14 cellular contexts compared by ENCODE assay signal in genomic region chr7:6284055-6284400, GRCh38. TPM values are rescaled to one million over a fixed set of nuclear protein-coding genes. Genes with fewer than 3 reads are reported as not detected.
DNase-seq lines count a peak whose midpoint lies in the region; ATAC-seq and TF ChIP-seq lines count a peak whose summit lies in the region.
"Had no signal": no experiment of that assay in that cellular context is flagged by ENCODE, and none has a peak within 500 bp of the region (broad histone marks: within the 10 kb centered on the region; RNA-seq: fewer than 3 reads in every experiment).

No MANE protein-coding gene starts in this region.

- in situ Hi-C loops in IMR-90 (cut with MboI; ENCODE audit: low sequenced_read_pairs): no loop called here

- peak overlapping the region; percentile 96 for H3K14ac ChIP-seq in IMR-90 (replicated peaks; ENCODE audit: low read depth, low read length)

- TF ChIP-seq EP300 in ovary (IDR thresholded peaks at IDR 0.05): no peak

- 0 out of 2 replicates have a peak, but pooled peaks cover 3% of the 10 kb centered on the region for H3K9me1 ChIP-seq in IMR-90 (ENCODE audit: insufficient read depth, low read length)

- DNase-seq in IMR-90 (no peak), amniotic epithelial cell (ENCODE audit: low read depth) (peak; percentile 51), glomerular visceral epithelial cell (ENCODE audit: extremely low spot score) (peak; percentile 62), ovary (no peak), foreskin melanocyte (no peak)
- DNase-seq: cerebellar nuclear complex; NCI-H1417; NCI-H345; stimulated activated naive CD8-positive, alpha-beta T cell treated with anti-CD3 and anti-CD28 coated beads, Interleukin-15, amount 100 ng/mL, for 72 hours had no signal

- H2AK5ac ChIP-seq in IMR-90 (ENCODE audit: low read depth, low read length): peak overlapping the region; percentile 100

- ATAC-seq in IMR-90 (ENCODE audit: low read depth) (no peak), GM18861 (IDR thresholded peaks at IDR 0.05; ENCODE audit: unreplicated experiment) (no peak), GM19023 (IDR thresholded peaks at IDR 0.05; ENCODE audit: unreplicated experiment) (no peak)
- ATAC-seq: stimulated activated naive CD8-positive, alpha-beta T cell treated with anti-CD3 and anti-CD28 coated beads, Interleukin-15, amount 100 ng/mL, for 72 hours had no signal

- H2AFZ ChIP-seq in ACC112 (ENCODE audit: low read length, unreplicated experiment) (no peak overlapping the region), IMR-90 (replicated peaks; ENCODE audit: low read length, poor library complexity) (peak overlapping the region; percentile 66)

- no peaks in the 10 kb centered on the region for H4K20me1 ChIP-seq in IMR-90 (ENCODE audit: insufficient read depth, low read length)

- CTCF ChIA-PET in IMR-90 (lab: Yijun Ruan, JAX): no interaction called here

- no peak for TF ChIP-seq CTCF in IMR-90 (conservative IDR thresholded peaks at IDR 0.05; ENCODE audit: low read depth, low read length)
- no peak for TF ChIP-seq CTCF in ovary (IDR thresholded peaks at IDR 0.05)

- peak overlapping the region; percentile 81 for H2BK5ac ChIP-seq in IMR-90 (ENCODE audit: low read depth, low read length, poor library complexity, severe bottlenecking)

- peak overlapping the region; percentile 57 for H4K5ac ChIP-seq in IMR-90 (ENCODE audit: low read depth, low read length)

- peak overlapping the region; percentile 98 for H3K4ac ChIP-seq in IMR-90 (ENCODE audit: low read depth, low read length)

- peak overlapping the region; percentile 83 for H3K18ac ChIP-seq in IMR-90 (ENCODE audit: low read depth, low read length)

- peak overlapping the region; percentile 89 to 95 for H4K8ac ChIP-seq in IMR-90 (ENCODE audit: low read depth in 2 of 2, low read length in 2 of 2)

- 100% methylated on average over 1 of the region's 7 CpGs; no CpG with 5 or more reads in 1 of the 2 experiments for WGBS in IMR-90 (ENCODE audit: extremely low coverage in 2 of 2, insufficient read length in 1 of 2), 2 experiments
- WGBS in ovary, 3 donors: 95% methylated on average over 7 of the region's 7 CpGs

- peak overlapping the region; percentile 99; the same call in 2 of the 3 replicates for H2BK15ac ChIP-seq in IMR-90 (ENCODE audit: low read depth, low read length)

- peak overlapping the region; percentile 60; the same call in 1 of the 2 replicates for H3K56ac ChIP-seq in IMR-90 (ENCODE audit: extremely low read depth, insufficient read depth, low read length)

- H2BK20ac ChIP-seq in IMR-90 (ENCODE audit: low read depth, low read length): peak overlapping the region; percentile 97

- H3K4me1 ChIP-seq in ACC112 (ENCODE audit: control insufficient read depth, insufficient read depth, low read length, unreplicated experiment) (peaks cover 20% of the 10 kb centered on the region), IMR-90 (ENCODE audit: control insufficient read depth, insufficient read depth, low read length) (peaks cover 8% of the 10 kb centered on the region), ovary (ENCODE audit: insufficient read depth) (no peaks in the 10 kb centered on the region)

- peak overlapping the region; percentile 83 for H3K23ac ChIP-seq in IMR-90 (ENCODE audit: low read depth, low read length)

- H2AK9ac ChIP-seq in IMR-90 (replicated peaks; ENCODE audit: low read depth, low read length, poor library complexity): peak overlapping the region; percentile 91

- H3K4me3 ChIP-seq in ACC112 (ENCODE audit: low read depth, low read length) (no peak overlapping the region; the same call in 1 of the 2 replicates), IMR-90 (ENCODE audit: insufficient read depth, low read depth, low read length) (no peak overlapping the region), ovary (no peak overlapping the region)
- H3K4me3 ChIP-seq: skin epidermis had no signal

- no peak overlapping the region for H3K4me2 ChIP-seq in IMR-90 (ENCODE audit: low read depth, low read length)

- POLR2A ChIA-PET in IMR-90 (lab: Charles Lee; ENCODE audit: unreplicated experiment): no interaction called here

- H3K79me2 ChIP-seq in ACC112 (ENCODE audit: control insufficient read depth, insufficient read depth, low read length, unreplicated experiment): no peaks in the 10 kb centered on the region

- peak overlapping the region; percentile 90 for H4K91ac ChIP-seq in IMR-90 (ENCODE audit: insufficient read depth, low read depth, low read length)

- peak overlapping the region; percentile 99 for H2BK120ac ChIP-seq in IMR-90 (ENCODE audit: low read depth, low read length)

- no peaks in the 10 kb centered on the region for H3K27me3 ChIP-seq in ACC112 (ENCODE audit: insufficient read depth, low read length)
- no peaks in the 10 kb centered on the region for H3K27me3 ChIP-seq in IMR-90 (ENCODE audit: control insufficient read depth, insufficient read depth, low read length)
- H3K27me3 ChIP-seq in ovary: no peaks in the 10 kb centered on the region
- H3K27me3 ChIP-seq: neutrophil had no signal

- no peaks in the 10 kb centered on the region for H3K9me3 ChIP-seq in IMR-90 (ENCODE audit: control insufficient read depth, insufficient read depth, low read length)
- H3K9me3 ChIP-seq in ovary: no peaks in the 10 kb centered on the region
- H3K9me3 ChIP-seq: neutrophil had no signal

- H3K79me1 ChIP-seq in IMR-90 (ENCODE audit: low read depth in 1 of 2, low read length in 2 of 2): no peaks in the 10 kb centered on the region; a peak in 1 of 4 replicates

- no peak overlapping the region for H3K9ac ChIP-seq in IMR-90 (ENCODE audit: low read depth, low read length)

- no peak for TF ChIP-seq POLR2A in IMR-90 (IDR thresholded peaks at IDR 0.05; ENCODE audit: low read depth, low read length)
- no peak for TF ChIP-seq POLR2A in ovary (IDR thresholded peaks at IDR 0.05)

- H3K36me3 ChIP-seq in ACC112 (ENCODE audit: insufficient read depth, low read length) (no peaks in the 10 kb centered on the region), IMR-90 (ENCODE audit: control insufficient read depth, insufficient read depth, low read length) (no peaks in the 10 kb centered on the region), ovary (no peaks in the 10 kb centered on the region)
- H3K36me3 ChIP-seq: neutrophil had no signal

- BruUV-seq in IMR-90 (replicated peaks; lab: Mats Ljungman, UMichigan): no TSS peak

- dilution Hi-C loops in IMR-90 (cut with HindIII; ENCODE audit: low sequenced_read_pairs, unreplicated experiment): no loop called here

- intact Hi-C loops in IMR-90 (cut with micrococcal nuclease) (no loop called here), ovary (cut with DNase I) (no loop called here)

- H3K27ac ChIP-seq in ACC112 (ENCODE audit: low read depth, low read length) (peak overlapping the region; percentile 92), IMR-90 (ENCODE audit: insufficient read depth, low read length) (peak overlapping the region; percentile 86), ovary (no peak overlapping the region)
- H3K27ac ChIP-seq: neutrophil had no signal

- TF ChIP-seq RAD21 in IMR-90 (IDR thresholded peaks at IDR 0.05; ENCODE audit: low read length): no peak

TF ChIP-seq in IMR-90, 13 proteins besides CTCF, POLR2A, EP300 and RAD21:
- no peak for TF ChIP-seq USF2 (IDR thresholded peaks at IDR 0.05; ENCODE audit: low read depth, low read length)
- no peak for TF ChIP-seq SMC3 (IDR thresholded peaks at IDR 0.05; ENCODE audit: low read depth, low read length)
- TF ChIP-seq ELK1 (IDR thresholded peaks at IDR 0.05; ENCODE audit: borderline replicate concordance, low read depth, low read length): no peak
- TF ChIP-seq RCOR1 (IDR thresholded peaks at IDR 0.05; ENCODE audit: insufficient replicate concordance, low read length): no peak
- no peak for TF ChIP-seq MXI1 (IDR thresholded peaks at IDR 0.05; ENCODE audit: borderline replicate concordance, low read depth, low read length)
- TF ChIP-seq BHLHE40 (IDR thresholded peaks at IDR 0.05; ENCODE audit: low read depth, low read length): no peak
- no peak for TF ChIP-seq MAZ (IDR thresholded peaks at IDR 0.05; ENCODE audit: borderline replicate concordance, low read depth, low read length)
- TF ChIP-seq CEBPB (IDR thresholded peaks at IDR 0.05; ENCODE audit: low read depth, low read length): no peak
- no peak for TF ChIP-seq FOS (IDR thresholded peaks at IDR 0.05; ENCODE audit: low read depth, low read length)
- TF ChIP-seq CHD1 (IDR thresholded peaks at IDR 0.05; ENCODE audit: low read depth, low read length): no peak

RNA-seq across cellular contexts. Expression of gene CYTH3, which starts 11.6 kb away (rescaled TPM):
- total RNA-seq in IMR-90 (2012; rRNA removed) (14.2 TPM in 2 replicates), ovary (10 to 100 TPM; 14.8 to 29.6 (median 18.7) TPM)
- polyA plus RNA-seq in IMR-90 (2012; rRNA removed) (34.5 and 34.8 TPM in 2 replicates), ovary (10 to 100 TPM; 18.9 to 21.6 TPM)
- 13.5 and 24.2 TPM in 2 replicates for polyA plus RNA-seq in IMR-90 (2012; cell fraction: cytosol; rRNA removed)
- 74.6 and 95.8 TPM in 2 replicates for polyA plus RNA-seq in IMR-90 (2012; cell fraction: nucleus; rRNA removed; ENCODE audit: low replicate concordance)

Comparison
In these comparisons a context has a peak if more than half of its experiments do, and no peak if none do; other contexts are left out.
1. H3K27ac ChIP-seq: peak in ACC112 (single experiment) and IMR-90 (single experiment); none in ovary (0 of 2).
2. DNase-seq: peak in amniotic epithelial cell (single experiment) and glomerular visceral epithelial cell (single experiment); none in IMR-90 (single experiment), ovary (0 of 5) and foreskin melanocyte (single experiment).